3 cellular contexts compared by ENCODE assay signal in genomic region chr1:178630418-178630817, GRCh38.
TF ChIP-seq lines count a peak whose summit lies in the region.

No MANE protein-coding gene starts in this region.

TF ChIP-seq in IMR-90, 13 proteins besides CTCF, POLR2A, EP300 and RAD21:
- TF ChIP-seq MAZ (IDR thresholded peaks at IDR 0.05; ENCODE audit: borderline replicate concordance, low read depth, low read length) (no peak), RFX5 (IDR thresholded peaks at IDR 0.05; ENCODE audit: low read depth, low read length) (no peak), MAFK (IDR thresholded peaks at IDR 0.05; ENCODE audit: low read depth, low read length) (no peak), CHD1 (IDR thresholded peaks at IDR 0.05; ENCODE audit: low read depth, low read length) (no peak), CEBPB (IDR thresholded peaks at IDR 0.05; ENCODE audit: low read depth, low read length) (peak; percentile 89)

TF ChIP-seq in liver, 16 proteins besides CTCF, POLR2A, EP300 and RAD21:
- TF ChIP-seq ZBTB33 (IDR thresholded peaks at IDR 0.05) (peak; percentile 83), SP1 (IDR thresholded peaks at IDR 0.05) (peak; percentile 85), YY1 (IDR thresholded peaks at IDR 0.05) (peak; percentile 90), HNF4A (conservative IDR thresholded peaks at IDR 0.05) (peak; percentile 81 to 89), GABPA (IDR thresholded peaks at IDR 0.05 in 1 of 2, conservative IDR thresholded peaks at IDR 0.05 in 1 of 2) (peak in 1 of 2 donors; percentile 32), JUND (IDR thresholded peaks at IDR 0.05) (peak in 1 of 2 donors; percentile 68), ATF3 (IDR thresholded peaks at IDR 0.05) (peak; percentile 81), NR2F2 (IDR thresholded peaks at IDR 0.05) (no peak), TAF1 (conservative IDR thresholded peaks at IDR 0.05) (no peak), EGR1 (IDR thresholded peaks at IDR 0.05; ENCODE audit: low read depth in 2 of 2) (peak in 1 of 2 donors; percentile 45), MAX (IDR thresholded peaks at IDR 0.05) (no peak), REST (IDR thresholded peaks at IDR 0.05) (peak; percentile 75), FOXA2 (IDR thresholded peaks at IDR 0.05) (peak; percentile 60), RXRA (IDR thresholded peaks at IDR 0.05) (peak; percentile 29 to 84), HNF4G (IDR thresholded peaks at IDR 0.05) (peak; percentile 35), FOXA1 (IDR thresholded peaks at IDR 0.05) (peak; percentile 68)
TF ChIP-seq in liver: peak in this region for 13.

TF ChIP-seq in HEK293T, 16 proteins besides CTCF, POLR2A, EP300 and RAD21 (continued from another document):
- TF ChIP-seq BHLHE40 (IDR thresholded peaks at IDR 0.05; ENCODE audit: borderline replicate concordance) = no peak
- TF ChIP-seq HDGF (IDR thresholded peaks at IDR 0.05; ENCODE audit: borderline replicate concordance) = no peak
- TF ChIP-seq ELF4 (IDR thresholded peaks at IDR 0.05) = no peak
- TF ChIP-seq ARNT (IDR thresholded peaks at IDR 0.05) = no peak
- TF ChIP-seq ZNF384 (IDR thresholded peaks at IDR 0.05) = no peak
- TF ChIP-seq FOXM1 (IDR thresholded peaks at IDR 0.05; ENCODE audit: borderline replicate concordance) = no peak
- TF ChIP-seq PKNOX1 (IDR thresholded peaks at IDR 0.05) = no peak
- no peak for TF ChIP-seq CTBP1 (IDR thresholded peaks at IDR 0.05; ENCODE audit: borderline replicate concordance)
- TF ChIP-seq FOXA1 (IDR thresholded peaks at IDR 0.05) = no peak
- no peak for TF ChIP-seq FOXK2 (IDR thresholded peaks at IDR 0.05)
- TF ChIP-seq LEF1 (IDR thresholded peaks at IDR 0.05; ENCODE audit: borderline replicate concordance) = no peak
- TF ChIP-seq NFRKB (IDR thresholded peaks at IDR 0.05) = no peak
